15 cellular contexts compared by ENCODE assay signal in genomic region chr18:42559292-42559691, GRCh38.
"Had no signal": no experiment of that assay in that cellular context is flagged by ENCODE, and none has a peak within 500 bp of the region (broad histone marks: within the 10 kb centered on the region; RNA-seq: fewer than 3 reads in every experiment).

No MANE protein-coding gene starts in this region.

- H3K4me3 ChIP-seq: colonic mucosa, hepatocyte, right atrium auricular region, smooth muscle cell had no signal

- H3K79me2 ChIP-seq: hepatocyte had no signal

- H3K36me3 Mint-ChIP-seq: naive thymus-derived CD8-positive, alpha-beta T cell had no signal

- H3K4me2 ChIP-seq: hepatocyte, smooth muscle cell had no signal

- H3K4me3 Mint-ChIP-seq: naive thymus-derived CD8-positive, alpha-beta T cell had no signal

- H2AFZ ChIP-seq: hepatocyte had no signal

- ATAC-seq: foreskin keratinocyte; naive thymus-derived CD8-positive, alpha-beta T cell had no signal

- DNase-seq: colonic mucosa; dermis blood vessel endothelial cell; erythroblast; head of caudate nucleus; kidney; naive thymus-derived CD8-positive, alpha-beta T cell; posterior cingulate gyrus; stimulated activated CD4-positive, alpha-beta T cell treated with anti-CD3 and anti-CD28 coated beads, Interleukin-2, amount 100 ng/mL, for 48 hours; stimulated activated naive CD4-positive, alpha-beta T cell treated with Interleukin-2 at 50 U/mL for 16 hours; trophoblast cell had no signal

- H3K9me3 ChIP-seq: colonic mucosa, neutrophil, right atrium auricular region had no signal

- H3K4me1 ChIP-seq: colonic mucosa, foreskin keratinocyte, right atrium auricular region had no signal

- H3K36me3 ChIP-seq: colonic mucosa, neutrophil, right atrium auricular region had no signal

- H3K27ac Mint-ChIP-seq: naive thymus-derived CD8-positive, alpha-beta T cell had no signal

- H3K27ac ChIP-seq: colonic mucosa, foreskin keratinocyte, hepatocyte, neutrophil, right atrium auricular region had no signal

- H3K4me1 Mint-ChIP-seq: naive thymus-derived CD8-positive, alpha-beta T cell had no signal

- H3K27me3 ChIP-seq: colonic mucosa, foreskin keratinocyte, hepatocyte, neutrophil, right atrium auricular region had no signal
